11 cellular contexts compared by ENCODE assay signal in the genomic region with DNA sequence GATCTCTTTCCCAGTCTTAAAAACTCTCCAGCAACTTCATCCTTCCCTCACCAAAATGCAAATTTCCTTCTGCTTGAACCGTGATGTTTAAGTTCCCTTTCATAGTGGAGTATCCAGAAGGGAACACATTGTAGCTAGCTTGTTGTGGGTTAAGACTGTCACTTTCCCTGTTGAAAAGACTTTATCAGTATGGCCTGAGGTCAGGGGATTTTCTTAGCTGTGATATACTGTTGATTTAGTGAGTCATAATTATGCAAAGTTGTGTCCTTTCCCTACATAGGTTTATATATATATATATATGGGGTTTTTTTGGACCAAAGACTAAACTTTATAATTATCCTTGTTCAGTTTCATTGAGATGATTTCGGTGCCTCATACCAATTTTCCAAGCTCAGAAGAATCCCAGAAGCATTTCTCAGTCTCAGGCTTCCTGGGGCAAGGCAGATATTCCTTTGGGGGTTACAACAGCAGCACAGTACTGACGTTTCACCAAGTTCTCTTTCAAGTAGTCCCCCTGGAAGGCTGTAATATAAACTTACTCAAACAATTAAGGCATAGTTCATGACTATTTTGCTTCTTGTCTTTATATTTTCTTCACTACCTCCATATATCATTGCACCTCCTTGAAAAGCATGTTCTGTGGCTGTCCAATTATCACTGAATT. TPM values are rescaled to one million over a fixed set of nuclear protein-coding genes. Genes with fewer than 3 reads are reported as not detected.
DNase-seq lines count a peak whose midpoint lies in the region; ATAC-seq lines count a peak whose summit lies in the region.
"Had no signal": no experiment of that assay in that cellular context is flagged by ENCODE, and none has a peak within 500 bp of the region (broad histone marks: within the 10 kb centered on the region; RNA-seq: fewer than 3 reads in every experiment).

No MANE protein-coding gene starts in this region.

- no peaks in the 10 kb centered on the region for H3K9me3 Mint-ChIP-seq in CD4-positive, CD25-positive, alpha-beta regulatory T cell
- H3K9me3 Mint-ChIP-seq in memory B cell = no peaks in the 10 kb centered on the region

- no peak for ATAC-seq in CD4-positive, CD25-positive, alpha-beta regulatory T cell (ENCODE audit: low read depth in 2 of 2)
- ATAC-seq in HG02610 (IDR thresholded peaks at IDR 0.05; ENCODE audit: unreplicated experiment) (peak; percentile 61), memory B cell (ENCODE audit: low read depth) (peak; percentile 22)

- peaks cover 0 to 29% (median 6%) of the 10 kb centered on the region in 4 donors for H3K4me1 Mint-ChIP-seq in CD4-positive, CD25-positive, alpha-beta regulatory T cell
- peaks cover 4% of the 10 kb centered on the region for H3K4me1 Mint-ChIP-seq in memory B cell

- H3K27me3 Mint-ChIP-seq in CD4-positive, CD25-positive, alpha-beta regulatory T cell = no peaks in the 10 kb centered on the region
- H3K27me3 Mint-ChIP-seq in memory B cell = no peaks in the 10 kb centered on the region

- no peaks in the 10 kb centered on the region for H3K4me1 ChIP-seq in CD4-positive, CD25-positive, alpha-beta regulatory T cell (ENCODE audit: control insufficient read depth, insufficient read depth, low read length, poor library complexity, severe bottlenecking)
- peaks cover 22% of the 10 kb centered on the region for H3K4me1 ChIP-seq in adipocyte (ENCODE audit: control insufficient read depth, insufficient read depth, low read length)

- peaks cover 11% of the 10 kb centered on the region for H3K36me3 Mint-ChIP-seq in CD4-positive, CD25-positive, alpha-beta regulatory T cell
- peaks cover 4% of the 10 kb centered on the region for H3K36me3 Mint-ChIP-seq in memory B cell

- peak overlapping the region in 2 of 3 donors; percentile 33 to 83 for H3K27ac Mint-ChIP-seq in CD4-positive, CD25-positive, alpha-beta regulatory T cell
- H3K27ac Mint-ChIP-seq in memory B cell = peak overlapping the region; percentile 82

- no peak for DNase-seq in CD4-positive, CD25-positive, alpha-beta regulatory T cell
- peak; percentile 38 for DNase-seq in adipocyte (ENCODE audit: low read depth)
- DNase-seq in memory B cell (ENCODE audit: low spot score in 2 of 2) = no peak
- DNase-seq in NCI-H2107 treated with DMSO at 0.1 percent for 48 hours (lab: John Stamatoyannopoulos, UW; ENCODE audit: unreplicated experiment) = no peak
- DNase-seq in effector CD8-positive, alpha-beta T cell (lab: John Stamatoyannopoulos, UW) = no peak
- no peak for DNase-seq in activated CD8-positive, alpha-beta memory T cell treated with anti-CD3 and anti-CD28 coated beads for 24 hours
- no peak for DNase-seq in NOMO-1 treated with DMSO at 0.1 percent for 48 hours (lab: John Stamatoyannopoulos, UW; ENCODE audit: unreplicated experiment)
- DNase-seq: DND-41, NCI-H526, posterior cingulate gyrus had no signal

- H3K27me3 ChIP-seq in CD4-positive, CD25-positive, alpha-beta regulatory T cell (ENCODE audit: control insufficient read depth, insufficient read depth, low read length) = no peaks in the 10 kb centered on the region
- no peaks in the 10 kb centered on the region for H3K27me3 ChIP-seq in adipocyte (replicated peaks; ENCODE audit: control insufficient read depth, insufficient read depth, low read length)

- H3K9ac ChIP-seq in adipocyte (ENCODE audit: low read length) = peak overlapping the region; percentile 80

- no peaks in the 10 kb centered on the region for H3K9me3 ChIP-seq in CD4-positive, CD25-positive, alpha-beta regulatory T cell (ENCODE audit: control insufficient read depth in 2 of 2, low read length in 2 of 2)
- no peaks in the 10 kb centered on the region for H3K9me3 ChIP-seq in adipocyte (ENCODE audit: control insufficient read depth, low read length)

- peaks cover 13% of the 10 kb centered on the region for H3K36me3 ChIP-seq in CD4-positive, CD25-positive, alpha-beta regulatory T cell (ENCODE audit: control insufficient read depth, insufficient read depth, low read length)
- no peaks in the 10 kb centered on the region for H3K36me3 ChIP-seq in adipocyte (ENCODE audit: control insufficient read depth, insufficient read depth, low read length, severe bottlenecking)

- H3K27ac ChIP-seq in CD4-positive, CD25-positive, alpha-beta regulatory T cell (ENCODE audit: insufficient read depth, low read length, poor library complexity, severe bottlenecking) = no peak overlapping the region

- H3K4me3 ChIP-seq in CD4-positive, CD25-positive, alpha-beta regulatory T cell (ENCODE audit: low read depth, low read length) = no peak overlapping the region
- H3K4me3 ChIP-seq in adipocyte (ENCODE audit: low read length) = no peak overlapping the region

- H3K4me3 Mint-ChIP-seq in CD4-positive, CD25-positive, alpha-beta regulatory T cell = no peak overlapping the region
- H3K4me3 Mint-ChIP-seq in memory B cell = no peak overlapping the region

RNA-seq across cellular contexts. Expression of a gene that starts 35.7 kb away (rescaled TPM):
- not detected for total RNA-seq in CD4-positive, CD25-positive, alpha-beta regulatory T cell
- polyA plus RNA-seq in CD4-positive, CD25-positive, alpha-beta regulatory T cell = under 1 TPM; 0.10 to 0.99 (median 0.33) TPM

RNA-seq across cellular contexts. Expression of a gene that starts 44.9 kb away (rescaled TPM):
- 9.4 TPM for total RNA-seq in CD4-positive, CD25-positive, alpha-beta regulatory T cell
- 10 to 100 TPM in 1 of 4 donors, 1 to 10 TPM in 3; 7.5 to 10.3 (median 8.8) TPM for polyA plus RNA-seq in CD4-positive, CD25-positive, alpha-beta regulatory T cell

Comparison
In these comparisons a context has a peak if more than half of its experiments do, and no peak if none do; other contexts are left out.
1. ATAC-seq: peak in HG02610 (single experiment) and memory B cell (single experiment); none in CD4-positive, CD25-positive, alpha-beta regulatory T cell (0 of 2).